Comparison of ENCODE assay signal across 9 cellular contexts in the genomic region with DNA sequence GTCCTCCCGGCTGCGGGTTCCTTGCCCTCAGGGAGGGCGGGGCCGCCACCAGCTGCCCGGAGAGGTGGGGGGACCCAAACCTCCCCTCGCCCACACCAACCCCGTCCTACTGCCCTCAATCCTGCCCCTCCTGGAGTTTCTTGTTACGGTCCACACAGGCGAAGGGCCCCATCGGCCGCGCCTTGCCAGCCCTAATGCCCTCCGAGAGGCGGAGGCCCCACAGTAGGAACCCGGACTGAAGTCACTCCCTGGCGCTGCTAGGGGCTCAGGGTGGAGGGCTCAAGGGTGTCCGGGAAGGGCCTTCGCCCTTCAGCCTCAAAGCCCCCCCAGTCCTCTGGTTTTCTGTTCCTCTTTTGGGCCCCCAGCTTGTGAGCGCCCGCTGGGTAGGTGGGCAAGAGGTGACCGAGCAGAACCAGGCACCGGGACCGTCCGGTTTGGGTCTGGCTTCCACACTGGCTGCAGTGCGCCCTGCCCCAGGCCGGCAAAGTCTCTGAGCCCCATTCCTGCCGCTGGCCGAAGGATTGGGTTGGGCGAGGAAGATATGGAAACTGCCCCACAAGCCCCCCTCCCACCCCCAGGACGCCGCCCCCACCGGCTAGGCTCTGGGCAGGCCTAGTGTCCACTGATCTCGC. TPM values are rescaled to one million over a fixed set of nuclear protein-coding genes. Genes with fewer than 3 reads are reported as not detected.
DNase-seq lines count a peak whose midpoint lies in the region; ATAC-seq and TF ChIP-seq lines count a peak whose summit lies in the region.
"Had no signal": no experiment of that assay in that cellular context is flagged by ENCODE, and none has a peak within 500 bp of the region (broad histone marks: within the 10 kb centered on the region; RNA-seq: fewer than 3 reads in every experiment).

No MANE protein-coding gene starts in this region.

- H2AFZ ChIP-seq in PC-3 (ENCODE audit: low read length) (peak overlapping the region; percentile 74), osteoblast (ENCODE audit: low read length) (no peak overlapping the region)

- no peak overlapping the region for H3K27ac ChIP-seq in CD4-positive, alpha-beta T cell (ENCODE audit: low read depth, low read length)
- H3K27ac ChIP-seq in PC-3 (ENCODE audit: low read length) (no peak overlapping the region), gastroesophageal sphincter (peak overlapping the region in 3 of 4 donors; percentile 80 to 85 (median 83)), osteoblast (ENCODE audit: low read depth, low read length) (no peak overlapping the region)

- H3K4me3 Mint-ChIP-seq in CD4-positive, alpha-beta T cell = peak overlapping the region; percentile 20

- peak overlapping the region; percentile 86 for H3K4me2 ChIP-seq in PC-3 (ENCODE audit: low read length)
- H3K4me2 ChIP-seq in osteoblast (ENCODE audit: insufficient read depth, low read length) = no peak overlapping the region

- ATAC-seq in CD4-positive, alpha-beta T cell (ENCODE audit: poor library complexity) = no peak
- ATAC-seq in PC-3 = peak; percentile 3; the same call in 1 of the 2 replicates
- peak; percentile 2 for ATAC-seq in gastroesophageal sphincter
- no peak for ATAC-seq in HG03196 (IDR thresholded peaks at IDR 0.05; ENCODE audit: unreplicated experiment)

- CTCF ChIA-PET in CD4-positive, alpha-beta T cell (lab: Charles Lee) = interaction anchor here (1.0 to 5.6 kb wide), 4 partner anchors 10 to 27 kb away, joined by 4 to 83 read pairs (median 5); no protein-coding TSS in a partner anchor
- CTCF ChIA-PET in PC-3 (lab: Charles Lee) = interaction anchor here (0.9 to 1.6 kb wide), 3 partner anchors 26 to 27 kb away, joined by 3 to 58 read pairs (median 5); no protein-coding TSS in a partner anchor
- CTCF ChIA-PET in GM10248 (lab: Yijun Ruan, JAX) = interaction anchor here (1.0 to 4.1 kb wide), 6 partner anchors 8 to 81 kb away, joined by 3 to 38 read pairs (median 10); partner anchors contain the start of gene KRTAP5-5

- H3K9ac ChIP-seq in PC-3 (ENCODE audit: low read length) = no peak overlapping the region

- peaks cover 47% of the 10 kb centered on the region for H3K27me3 ChIP-seq in CD4-positive, alpha-beta T cell (ENCODE audit: control insufficient read depth, insufficient read depth, low read length)
- H3K27me3 ChIP-seq in PC-3 (ENCODE audit: low read length) = peaks cover 6% of the 10 kb centered on the region
- H3K27me3 ChIP-seq in gastroesophageal sphincter = peaks cover 50% of the 10 kb centered on the region
- H3K27me3 ChIP-seq in osteoblast (ENCODE audit: insufficient read depth, low read length) = peaks cover 47% of the 10 kb centered on the region

- TF ChIP-seq CTCF in CD4-positive, alpha-beta T cell (IDR thresholded peaks at IDR 0.05) = no peak
- TF ChIP-seq CTCF in PC-3 (conservative IDR thresholded peaks at IDR 0.05; ENCODE audit: low read depth, low read length) (no peak), gastroesophageal sphincter (IDR thresholded peaks at IDR 0.05) (no peak), osteoblast (IDR thresholded peaks at IDR 0.05; ENCODE audit: extremely low read depth, low read depth, low read length) (no peak), GM10248 (IDR thresholded peaks at IDR 0.05; ENCODE audit: control extremely low read depth, extremely low read depth, low read depth, missing control alignments) (no peak)

- H3K9me3 Mint-ChIP-seq in CD4-positive, alpha-beta T cell = no peaks in the 10 kb centered on the region

- intact Hi-C loops in CD4-positive, alpha-beta T cell (cut with DNase I, micrococcal nuclease) = loop anchor here in 1 of 2 experiments (5.0 kb wide), 1 partner anchor 80 kb away; the partner anchor contains the start of gene KRTAP5-5
- intact Hi-C loops in PC-3 (cut with micrococcal nuclease) = no loop called here

- no peak for TF ChIP-seq POLR2A in gastroesophageal sphincter (IDR thresholded peaks at IDR 0.05)

- H4K20me1 ChIP-seq in PC-3 (ENCODE audit: low read length) (no peaks in the 10 kb centered on the region), osteoblast (ENCODE audit: insufficient read depth, low read length) (no peaks in the 10 kb centered on the region)

- peak overlapping the region; percentile 63 for H3K4me3 ChIP-seq in PC-3 (ENCODE audit: low read length)
- peak overlapping the region in 1 of 2 donors; percentile 50 for H3K4me3 ChIP-seq in gastroesophageal sphincter
- H3K4me3 ChIP-seq in osteoblast (ENCODE audit: insufficient read depth, low read length) = no peak overlapping the region

- no peak overlapping the region for H3K27ac Mint-ChIP-seq in CD4-positive, alpha-beta T cell

- POLR2A ChIA-PET in CD4-positive, alpha-beta T cell (lab: Charles Lee) = interaction anchor here (1.3 to 1.7 kb wide), 2 partner anchors 23 to 26 kb away, joined by 7 to 22 read pairs; no protein-coding TSS in a partner anchor
- POLR2A ChIA-PET in PC-3 (lab: Charles Lee; ENCODE audit: unreplicated experiment) = interaction anchor here (0.5 kb wide), 1 partner anchor 238 kb away, joined by 3 read pairs; no protein-coding TSS in a partner anchor
- POLR2A ChIA-PET in GM10248 (lab: Yijun Ruan, JAX) = no interaction called here

- BruUV-seq in PC-3 (replicated peaks; lab: Mats Ljungman, UMichigan) = TSS peak; percentile 42

- no peaks in the 10 kb centered on the region for H3K36me3 Mint-ChIP-seq in CD4-positive, alpha-beta T cell (ENCODE audit: low read depth)

- peaks cover 49% of the 10 kb centered on the region for H3K27me3 Mint-ChIP-seq in CD4-positive, alpha-beta T cell

- no peak for TF ChIP-seq EP300 in gastroesophageal sphincter (IDR thresholded peaks at IDR 0.05)

- H3F3A ChIP-seq in PC-3 (ENCODE audit: low read length, unreplicated experiment) = no peaks in the 10 kb centered on the region

- no peak for DNase-seq in CD4-positive, alpha-beta T cell
- DNase-seq in PC-3 = no peak
- peak; percentile 88 for DNase-seq in osteoblast (ENCODE audit: insufficient read length, low spot score, missing footprints)
- no peak for DNase-seq in OCI-M2 (lab: John Stamatoyannopoulos, UW; ENCODE audit: unreplicated experiment)
- no peak for DNase-seq in UCSD-AML1 (lab: John Stamatoyannopoulos, UW; ENCODE audit: unreplicated experiment)
- no peak for DNase-seq in GM10248 (ENCODE audit: extremely low spot score)
- DNase-seq: cortex of kidney had no signal

- WGBS in gastroesophageal sphincter (ENCODE audit: low coverage in 1 of 2), 2 donors = 20% methylated on average over 1 of the region's 33 CpGs; no CpG with 5 or more reads in 1 of the 2 donors

- H3K4me1 Mint-ChIP-seq in CD4-positive, alpha-beta T cell (ENCODE audit: low read depth) = peaks cover 4% of the 10 kb centered on the region

- H3K9me2 ChIP-seq in PC-3 (replicated peaks; ENCODE audit: low read length) = no peaks in the 10 kb centered on the region

- H3K36me3 ChIP-seq in PC-3 (ENCODE audit: low read depth, low read length) (no peaks in the 10 kb centered on the region), gastroesophageal sphincter (no peaks in the 10 kb centered on the region), osteoblast (ENCODE audit: insufficient read depth, low read length) (no peaks in the 10 kb centered on the region)

- no peaks in the 10 kb centered on the region for H3K9me3 ChIP-seq in CD4-positive, alpha-beta T cell (ENCODE audit: control insufficient read depth, low read length)
- H3K9me3 ChIP-seq in PC-3 (ENCODE audit: low read length) (no peaks in the 10 kb centered on the region), gastroesophageal sphincter (no peaks in the 10 kb centered on the region), osteoblast (ENCODE audit: low read depth, low read length) (no peaks in the 10 kb centered on the region)

- H3K79me2 ChIP-seq in PC-3 (ENCODE audit: low read length) (no peaks in the 10 kb centered on the region), osteoblast (ENCODE audit: insufficient read depth, low read length) (no peaks in the 10 kb centered on the region)

- H3K4me1 ChIP-seq in PC-3 (ENCODE audit: insufficient read depth, low read length) = peaks cover 9% of the 10 kb centered on the region
- peaks cover 0 to 41% (median 24%) of the 10 kb centered on the region in 3 donors for H3K4me1 ChIP-seq in gastroesophageal sphincter
- H3K4me1 ChIP-seq in osteoblast (ENCODE audit: insufficient read depth, low read length) = no peaks in the 10 kb centered on the region

RNA-seq across cellular contexts. Expression of gene DUSP8, which starts 24.5 kb away (rescaled TPM):
- total RNA-seq in CD4-positive, alpha-beta T cell = 10 to 100 TPM; 83.9 to 91.2 TPM
- total RNA-seq in PC-3 (2014; rRNA removed) (2.4 and 2.6 TPM in 2 replicates), gastroesophageal sphincter (1 to 10 TPM; 3.3 to 7.8 (median 4.9) TPM), osteoblast (under 0.01 TPM in 2 replicates)

RNA-seq across cellular contexts. Expression of gene KRTAP5-1, which starts 37.5 kb away (rescaled TPM):
- total RNA-seq in CD4-positive, alpha-beta T cell = not detected
- total RNA-seq in PC-3 (2014; rRNA removed) (not detected in 2 replicates), gastroesophageal sphincter (not detected), osteoblast (not detected in 2 replicates)

RNA-seq across cellular contexts. Expression of gene KRTAP5-2, which starts 50.5 kb away (rescaled TPM):
- total RNA-seq in CD4-positive, alpha-beta T cell = not detected
- total RNA-seq in PC-3 (2014; rRNA removed) = not detected in 2 replicates
- total RNA-seq in gastroesophageal sphincter = not detected
- not detected in 2 replicates for total RNA-seq in osteoblast

Comparison
In these comparisons a context has a peak if more than half of its experiments do, and no peak if none do; other contexts are left out.
1. ATAC-seq: peak in PC-3 (single experiment) and gastroesophageal sphincter (single experiment); none in CD4-positive, alpha-beta T cell (single experiment) and HG03196 (single experiment).
2. H3K27ac ChIP-seq: peak in gastroesophageal sphincter (3 of 4); none in CD4-positive, alpha-beta T cell (single experiment), PC-3 (single experiment) and osteoblast (single experiment).
3. RNA of gene DUSP8, which starts 24.5 kb away (total RNA-seq): 83.9 to 91.2 TPM in CD4-positive, alpha-beta T cell; 3.3 to 7.8 TPM in gastroesophageal sphincter, 2.4 to 2.6 TPM in PC-3 and under 0.01 TPM in osteoblast; every median in the first group is over 4 times any median in the second.